Comparison of ENCODE assay signal across 24 cellular contexts in genomic region chr4:53501561-53501960, GRCh38.
"Had no signal": no experiment of that assay in that cellular context is flagged by ENCODE, and none has a peak within 500 bp of the region (broad histone marks: within the 10 kb centered on the region; RNA-seq: fewer than 3 reads in every experiment).

No MANE protein-coding gene starts in this region.

- H3K27ac ChIP-seq: coronary artery, dorsolateral prefrontal cortex, epithelial cell of prostate, esophagus muscularis mucosa, gastrocnemius medialis, heart right ventricle, left lung had no signal

- H3K36me3 ChIP-seq: gastrocnemius medialis, left lung had no signal

- H3K36me3 Mint-ChIP-seq: memory B cell, naive B cell had no signal

- H3K4me3 ChIP-seq: coronary artery, dorsolateral prefrontal cortex, esophagus muscularis mucosa, gastrocnemius medialis, heart right ventricle, left lung, lung, mucosa of descending colon had no signal

- H3K9me3 Mint-ChIP-seq: memory B cell, naive B cell had no signal

- H3K27ac Mint-ChIP-seq: memory B cell, mesothelial cell of epicardium, naive B cell had no signal

- H3K9me3 ChIP-seq: esophagus muscularis mucosa, gastrocnemius medialis, heart right ventricle, left lung, mucosa of descending colon had no signal

- DNase-seq: dermis blood vessel endothelial cell; dorsolateral prefrontal cortex; effector CD4-positive, alpha-beta T cell; effector memory CD4-positive, alpha-beta T cell; erythroblast; foreskin fibroblast; foreskin melanocyte; gastrocnemius medialis; glutamatergic neuron; head of caudate nucleus; heart right ventricle; hippocampal formation; left cardiac atrium; left lung; left ventricle myocardium superior; mammary epithelial cell; mucosa of descending colon; naive B cell had no signal

- H3K4me3 Mint-ChIP-seq: memory B cell, mesothelial cell of epicardium, naive B cell had no signal

- H3K4me1 Mint-ChIP-seq: memory B cell, naive B cell had no signal

- ATAC-seq: gastrocnemius medialis, heart right ventricle, left cardiac atrium, left lung, left ventricle myocardium superior, mucosa of descending colon had no signal

- H3K4me1 ChIP-seq: gastrocnemius medialis, left lung had no signal

- H3K27me3 ChIP-seq: dorsolateral prefrontal cortex, esophagus muscularis mucosa, gastrocnemius medialis, heart right ventricle, left lung had no signal
